Comparison of ENCODE assay signal across 8 cellular contexts in the genomic region with DNA sequence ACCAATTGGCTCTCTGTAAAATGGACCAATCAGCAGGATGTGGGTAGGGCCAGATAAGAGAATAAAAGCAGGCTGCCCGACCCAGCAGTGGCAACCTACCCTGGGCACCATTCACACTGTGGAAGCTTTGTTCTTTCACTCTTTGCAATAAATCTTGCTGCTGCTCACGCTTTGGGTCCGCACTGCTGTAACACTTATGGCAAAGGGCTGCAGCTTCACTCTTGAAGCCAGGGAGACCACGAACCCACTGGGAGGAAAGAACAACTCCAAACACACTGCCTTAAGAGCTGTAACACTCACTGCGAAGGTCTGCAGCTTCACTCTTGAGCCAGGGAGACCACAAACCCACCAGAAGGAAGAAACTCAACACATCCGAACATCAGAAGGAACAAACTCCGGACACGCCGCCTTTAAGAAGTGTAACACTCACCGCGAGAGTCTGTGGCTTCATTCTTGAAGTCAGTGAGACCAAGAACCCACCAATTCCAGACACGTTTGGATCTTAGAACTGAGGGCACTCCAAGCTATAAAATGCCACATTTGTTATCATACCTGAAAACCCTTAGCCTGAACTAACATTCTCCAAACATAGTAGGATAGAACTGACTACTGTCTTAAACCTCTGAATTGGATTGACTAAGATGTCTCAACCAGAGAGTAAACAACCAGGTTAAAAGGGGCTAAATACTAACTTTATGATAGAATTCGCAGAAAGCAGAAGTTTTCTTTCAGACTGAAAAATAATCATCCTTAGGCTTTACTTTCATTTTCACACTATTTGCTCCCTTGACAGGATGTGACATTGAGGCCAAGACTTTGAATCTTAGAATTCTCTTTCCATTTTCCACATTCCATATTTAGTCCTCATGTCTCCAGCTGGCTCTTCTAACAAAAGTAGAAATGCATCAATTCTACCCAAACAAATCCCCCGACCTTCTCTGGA. TPM values are rescaled to one million over a fixed set of nuclear protein-coding genes. Genes with fewer than 3 reads are reported as not detected.
A peak's percentile ranks its signal among the peaks of the same experiment; 100 is the strongest.
DNase-seq lines count a peak whose midpoint lies in the region; ATAC-seq and TF ChIP-seq lines count a peak whose summit lies in the region.

No MANE protein-coding gene starts in this region.

- peak overlapping the region in 2 of 3 donors; percentile 13 to 18 for H3K4me3 ChIP-seq in liver (ENCODE audit: low read depth in 1 of 3, low read length in 3 of 3)
- H3K4me3 ChIP-seq in vagina = peak overlapping the region; percentile 10 to 36

- intact Hi-C loops in Right ventricle myocardium superior (cut with DNase I) (no loop called here), Right ventricle myocardium inferior (cut with DNase I) (no loop called here), vagina (cut with DNase I) (no loop called here)

- H3K9me3 ChIP-seq in liver (ENCODE audit: control insufficient read depth in 4 of 4, low read length in 3 of 4) (no peaks in the 10 kb centered on the region), vagina (no peaks in the 10 kb centered on the region)

- 74% methylated on average over 14 of the region's 14 CpGs for WGBS in liver

- H3K27ac ChIP-seq in liver (ENCODE audit: low read depth in 1 of 2, low read length in 2 of 2) = peak overlapping the region; percentile 27 to 49
- peak overlapping the region; percentile 26 for H3K27ac ChIP-seq in vagina

- no peak for DNase-seq in Right ventricle myocardium superior
- DNase-seq in Right ventricle myocardium inferior (ENCODE audit: missing footprints) = no peak
- peak; percentile 12 for DNase-seq in activated T-cell treated with anti-CD3 and anti-CD28 coated beads for 48 hours (ENCODE audit: low read depth)
- DNase-seq in vagina (ENCODE audit: extremely low spot score in 2 of 2) = no peak
- DNase-seq in foreskin melanocyte = no peak
- no peak for DNase-seq in A172 (ENCODE audit: low spot score)

- TF ChIP-seq CTCF in liver (IDR thresholded peaks at IDR 0.05; ENCODE audit: low read depth, low read length, missing input control) (no peak), vagina (IDR thresholded peaks at IDR 0.05) (no peak)

- H3K27me3 ChIP-seq in liver (ENCODE audit: control insufficient read depth in 4 of 4, insufficient read depth in 4 of 4, low read length in 3 of 4) (no peaks in the 10 kb centered on the region), vagina (no peaks in the 10 kb centered on the region)

- peaks cover 4 to 35% (median 20%) of the 10 kb centered on the region in 4 donors for H3K4me1 ChIP-seq in liver (ENCODE audit: control insufficient read depth in 4 of 4, insufficient read depth in 4 of 4, low read length in 3 of 4)
- peaks cover 24% of the 10 kb centered on the region for H3K4me1 ChIP-seq in vagina

- H3K36me3 ChIP-seq in liver (ENCODE audit: control insufficient read depth in 4 of 4, insufficient read depth in 3 of 4, low read depth in 1 of 4, low read length in 3 of 4) = no peaks in the 10 kb centered on the region
- peaks cover 0 to 2% of the 10 kb centered on the region in 2 donors for H3K36me3 ChIP-seq in vagina

- TF ChIP-seq RAD21 in liver (IDR thresholded peaks at IDR 0.05) = no peak

- no peak for TF ChIP-seq POLR2A in vagina (IDR thresholded peaks at IDR 0.05)

- ATAC-seq in Right ventricle myocardium superior (ENCODE audit: poor library complexity) (peak; percentile 55), Right ventricle myocardium inferior (no peak), HG03342 (IDR thresholded peaks at IDR 0.05; ENCODE audit: unreplicated experiment) (peak; percentile 21)

- H3K9ac ChIP-seq in liver (ENCODE audit: low read depth in 1 of 2, low read length in 2 of 2) = peak overlapping the region in 1 of 2 donors; percentile 53

TF ChIP-seq in liver, 16 proteins besides CTCF, POLR2A, EP300 and RAD21:
- no peak for TF ChIP-seq ZBTB33 (IDR thresholded peaks at IDR 0.05)
- no peak for TF ChIP-seq RXRA (IDR thresholded peaks at IDR 0.05)
- TF ChIP-seq JUND (IDR thresholded peaks at IDR 0.05) = no peak
- TF ChIP-seq, protein P1, sequence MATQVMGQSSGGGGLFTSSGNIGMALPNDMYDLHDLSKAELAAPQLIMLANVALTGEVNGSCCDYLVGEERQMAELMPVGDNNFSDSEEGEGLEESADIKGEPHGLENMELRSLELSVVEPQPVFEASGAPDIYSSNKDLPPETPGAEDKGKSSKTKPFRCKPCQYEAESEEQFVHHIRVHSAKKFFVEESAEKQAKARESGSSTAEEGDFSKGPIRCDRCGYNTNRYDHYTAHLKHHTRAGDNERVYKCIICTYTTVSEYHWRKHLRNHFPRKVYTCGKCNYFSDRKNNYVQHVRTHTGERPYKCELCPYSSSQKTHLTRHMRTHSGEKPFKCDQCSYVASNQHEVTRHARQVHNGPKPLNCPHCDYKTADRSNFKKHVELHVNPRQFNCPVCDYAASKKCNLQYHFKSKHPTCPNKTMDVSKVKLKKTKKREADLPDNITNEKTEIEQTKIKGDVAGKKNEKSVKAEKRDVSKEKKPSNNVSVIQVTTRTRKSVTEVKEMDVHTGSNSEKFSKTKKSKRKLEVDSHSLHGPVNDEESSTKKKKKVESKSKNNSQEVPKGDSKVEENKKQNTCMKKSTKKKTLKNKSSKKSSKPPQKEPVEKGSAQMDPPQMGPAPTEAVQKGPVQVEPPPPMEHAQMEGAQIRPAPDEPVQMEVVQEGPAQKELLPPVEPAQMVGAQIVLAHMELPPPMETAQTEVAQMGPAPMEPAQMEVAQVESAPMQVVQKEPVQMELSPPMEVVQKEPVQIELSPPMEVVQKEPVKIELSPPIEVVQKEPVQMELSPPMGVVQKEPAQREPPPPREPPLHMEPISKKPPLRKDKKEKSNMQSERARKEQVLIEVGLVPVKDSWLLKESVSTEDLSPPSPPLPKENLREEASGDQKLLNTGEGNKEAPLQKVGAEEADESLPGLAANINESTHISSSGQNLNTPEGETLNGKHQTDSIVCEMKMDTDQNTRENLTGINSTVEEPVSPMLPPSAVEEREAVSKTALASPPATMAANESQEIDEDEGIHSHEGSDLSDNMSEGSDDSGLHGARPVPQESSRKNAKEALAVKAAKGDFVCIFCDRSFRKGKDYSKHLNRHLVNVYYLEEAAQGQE (IDR thresholded peaks at IDR 0.05) = no peak
- TF ChIP-seq SP1 (IDR thresholded peaks at IDR 0.05) = no peak
- no peak for TF ChIP-seq FOXA1 (IDR thresholded peaks at IDR 0.05)
- TF ChIP-seq HNF4G (IDR thresholded peaks at IDR 0.05) = no peak
- TF ChIP-seq FOXA2 (IDR thresholded peaks at IDR 0.05) = no peak
- no peak for TF ChIP-seq YY1 (IDR thresholded peaks at IDR 0.05)
- TF ChIP-seq, protein P2, sequence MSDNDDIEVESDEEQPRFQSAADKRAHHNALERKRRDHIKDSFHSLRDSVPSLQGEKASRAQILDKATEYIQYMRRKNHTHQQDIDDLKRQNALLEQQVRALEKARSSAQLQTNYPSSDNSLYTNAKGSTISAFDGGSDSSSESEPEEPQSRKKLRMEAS (IDR thresholded peaks at IDR 0.05) = no peak
- no peak for TF ChIP-seq TAF1 (conservative IDR thresholded peaks at IDR 0.05)
- no peak for TF ChIP-seq NR2F2 (IDR thresholded peaks at IDR 0.05)
- no peak for TF ChIP-seq EGR1 (IDR thresholded peaks at IDR 0.05; ENCODE audit: low read depth in 2 of 2)
- no peak for TF ChIP-seq GABPA (IDR thresholded peaks at IDR 0.05 in 1 of 2, conservative IDR thresholded peaks at IDR 0.05 in 1 of 2)
- TF ChIP-seq HNF4A (conservative IDR thresholded peaks at IDR 0.05) = no peak
- TF ChIP-seq ATF3 (IDR thresholded peaks at IDR 0.05) = no peak

RNA-seq across cellular contexts. Expression of gene CDKL1, which starts 33.6 kb away (rescaled TPM):
- total RNA-seq in Right ventricle myocardium superior (1.4 TPM), Right ventricle myocardium inferior (3.3 TPM), liver (1 to 10 TPM; 2.7 to 6.8 TPM), vagina (30.7 TPM)
- polyA plus RNA-seq in liver = 1 to 10 TPM; 1.1 to 1.6 TPM
- 0.07 and 0.24 TPM in 2 replicates for total RNA-seq in A172 (2014; rRNA removed; shearing (Covaris generic))

RNA-seq across cellular contexts. Expression of gene DMAC2L, which starts 50.9 kb away (rescaled TPM):
- total RNA-seq in Right ventricle myocardium superior = 25.4 TPM
- total RNA-seq in Right ventricle myocardium inferior = 22.5 TPM
- 1 to 10 TPM; 6.3 to 6.7 TPM for total RNA-seq in liver
- 10 to 100 TPM in 1 of 2 donors, 1 to 10 TPM in 1; 5.2 to 17.2 TPM for polyA plus RNA-seq in liver
- total RNA-seq in vagina = 31.4 TPM
- 2.3 and 3.5 TPM in 2 replicates for total RNA-seq in A172 (2014; rRNA removed; shearing (Covaris generic))

RNA-seq across cellular contexts. Expression of gene L2HGDH, which starts 51.0 kb away (rescaled TPM):
- total RNA-seq in Right ventricle myocardium superior (13.2 TPM), Right ventricle myocardium inferior (10.5 TPM), liver (1 to 10 TPM; 5.5 to 9.0 TPM), vagina (5.6 TPM)
- 1 to 10 TPM; 3.8 to 5.2 TPM for polyA plus RNA-seq in liver
- total RNA-seq in A172 (2014; rRNA removed; shearing (Covaris generic)) = 3.3 and 3.7 TPM in 2 replicates
